10 cellular contexts compared by ENCODE assay signal in genomic region chr20:56412473-56412790, GRCh38. TPM values are rescaled to one million over a fixed set of nuclear protein-coding genes. Genes with fewer than 3 reads are reported as not detected.
A peak's percentile ranks its signal among the peaks of the same experiment; 100 is the strongest.
DNase-seq lines count a peak whose midpoint lies in the region; ATAC-seq and TF ChIP-seq lines count a peak whose summit lies in the region.
"Had no signal": no experiment of that assay in that cellular context is flagged by ENCODE, and none has a peak within 500 bp of the region (broad histone marks: within the 10 kb centered on the region; RNA-seq: fewer than 3 reads in every experiment).

No MANE protein-coding gene starts in this region.

- H3K36me3 Mint-ChIP-seq in CD8-positive, alpha-beta memory T cell: peaks cover 0 to 34% (median 13%) of the 10 kb centered on the region in 3 donors

- no peak for TF ChIP-seq CTCF in WI38 (IDR thresholded peaks at IDR 0.05; ENCODE audit: low read depth, low read length)
- TF ChIP-seq CTCF in epithelial cell of proximal tubule (conservative IDR thresholded peaks at IDR 0.05; ENCODE audit: low read depth, low read length): no peak

- ATAC-seq in HG03457 (IDR thresholded peaks at IDR 0.05; ENCODE audit: unreplicated experiment): no peak

- peak overlapping the region; percentile 83 for H3K4me3 ChIP-seq in CD8-positive, alpha-beta memory T cell (ENCODE audit: low read length)
- H3K4me3 ChIP-seq in WI38 (ENCODE audit: low read depth, low read length) (peak overlapping the region; percentile 57), epithelial cell of proximal tubule (ENCODE audit: low read depth, low read length) (peak overlapping the region; percentile 41), rectal smooth muscle tissue (ENCODE audit: low read length) (peak overlapping the region; percentile 49)
- H3K4me3 ChIP-seq: SJCRH30 had no signal

- no peaks in the 10 kb centered on the region for H3K9me3 ChIP-seq in CD8-positive, alpha-beta memory T cell (ENCODE audit: low read length)
- H3K9me3 ChIP-seq: SJCRH30 had no signal

- peak overlapping the region; percentile 69 for H3K27ac ChIP-seq in CD8-positive, alpha-beta memory T cell (ENCODE audit: low read depth, low read length)
- no peak overlapping the region for H3K27ac ChIP-seq in rectal smooth muscle tissue (ENCODE audit: low read depth, low read length)
- H3K27ac ChIP-seq: SJCRH30 had no signal

- H3K4me3 Mint-ChIP-seq in CD8-positive, alpha-beta memory T cell: peak overlapping the region; percentile 90 to 96 (median 93)

- H3K9ac ChIP-seq in rectal smooth muscle tissue (ENCODE audit: low read length): no peak overlapping the region

- CTCF ChIA-PET in CD8-positive, alpha-beta memory T cell (lab: Charles Lee): interaction anchor here (1.1 to 2.3 kb wide), 6 partner anchors 9 to 51 kb away, joined by 3 to 11 read pairs (median 4); no protein-coding TSS in a partner anchor

- peaks cover 50 to 62% (median 56%) of the 10 kb centered on the region in 3 donors for H3K4me1 Mint-ChIP-seq in CD8-positive, alpha-beta memory T cell

- H3K27me3 Mint-ChIP-seq in CD8-positive, alpha-beta memory T cell: no peaks in the 10 kb centered on the region

- POLR2A ChIA-PET in CD8-positive, alpha-beta memory T cell (lab: Charles Lee): interaction anchor here (0.6 to 1.5 kb wide), 5 partner anchors 10 to 52 kb away, joined by 3 to 5 read pairs (median 4); partner anchors contain the start of genes AURKA and CSTF1

- peaks cover 61% of the 10 kb centered on the region for H3K4me1 ChIP-seq in CD8-positive, alpha-beta memory T cell (ENCODE audit: insufficient read depth, low read length)
- H3K4me1 ChIP-seq in rectal smooth muscle tissue (ENCODE audit: control insufficient read depth, insufficient read depth, low read length): no peaks in the 10 kb centered on the region
- H3K4me1 ChIP-seq: SJCRH30 had no signal

- no peaks in the 10 kb centered on the region for H3K9me3 Mint-ChIP-seq in CD8-positive, alpha-beta memory T cell

- H3K27me3 ChIP-seq in CD8-positive, alpha-beta memory T cell (ENCODE audit: insufficient read depth, low read length, poor library complexity, severe bottlenecking): no peaks in the 10 kb centered on the region
- no peaks in the 10 kb centered on the region for H3K27me3 ChIP-seq in rectal smooth muscle tissue (ENCODE audit: control insufficient read depth, insufficient read depth, low read length)
- H3K27me3 ChIP-seq: SJCRH30 had no signal

- DNase-seq in CD8-positive, alpha-beta memory T cell: no peak
- no peak for DNase-seq in epithelial cell of proximal tubule (ENCODE audit: low read depth)
- DNase-seq in epidermal melanocyte (ENCODE audit: insufficient read length, low spot score): no peak
- no peak for DNase-seq in AG08395 (ENCODE audit: low spot score)
- no peak for DNase-seq in NCI-H1694 treated with DMSO at 0.1 percent for 48 hours (lab: John Stamatoyannopoulos, UW)
- DNase-seq: SJCRH30; stimulated activated CD4-positive, alpha-beta T cell treated with anti-CD3 and anti-CD28 coated beads, Interleukin-2, amount 100 ng/mL, for 48 hours had no signal

- H3K36me3 ChIP-seq in CD8-positive, alpha-beta memory T cell (ENCODE audit: insufficient read depth, low read length): no peaks in the 10 kb centered on the region
- peaks cover 3% of the 10 kb centered on the region for H3K36me3 ChIP-seq in rectal smooth muscle tissue (ENCODE audit: control insufficient read depth, insufficient read depth, low read length)

- peak overlapping the region; percentile 91 to 99 (median 98) for H3K27ac Mint-ChIP-seq in CD8-positive, alpha-beta memory T cell

RNA-seq across cellular contexts. Expression of gene CASS4, which starts 0.4 kb away (rescaled TPM):
- total RNA-seq in CD8-positive, alpha-beta memory T cell: 1 to 10 TPM; 3.7 TPM
- polyA plus RNA-seq in CD8-positive, alpha-beta memory T cell: 5.6 TPM
- under 0.01 and 0.14 TPM in 2 replicates for total RNA-seq in epithelial cell of proximal tubule

RNA-seq across cellular contexts. Expression of gene CSTF1, which starts 20.0 kb away (rescaled TPM):
- total RNA-seq in CD8-positive, alpha-beta memory T cell: 10 to 100 TPM; 54.2 to 54.7 TPM
- 37.0 TPM for polyA plus RNA-seq in CD8-positive, alpha-beta memory T cell
- 21.6 and 39.4 TPM in 2 replicates for total RNA-seq in epithelial cell of proximal tubule

RNA-seq across cellular contexts. Expression of gene AURKA, which starts 20.4 kb away (rescaled TPM):
- 10 to 100 TPM; 49.2 to 50.8 TPM for total RNA-seq in CD8-positive, alpha-beta memory T cell
- 1.7 TPM for polyA plus RNA-seq in CD8-positive, alpha-beta memory T cell
- 83.9 and 116 TPM in 2 replicates for total RNA-seq in epithelial cell of proximal tubule

RNA-seq across cellular contexts. Expression of gene FAM210B, which starts 53.7 kb away (rescaled TPM):
- total RNA-seq in CD8-positive, alpha-beta memory T cell: 1 to 10 TPM; 6.3 to 6.7 TPM
- 31.8 TPM for polyA plus RNA-seq in CD8-positive, alpha-beta memory T cell
- 27.1 and 27.2 TPM in 2 replicates for total RNA-seq in epithelial cell of proximal tubule

RNA-seq across cellular contexts. Expression of gene RTF2, which starts 56.0 kb away (rescaled TPM):
- 10 to 100 TPM; 82.5 to 85.1 TPM for total RNA-seq in CD8-positive, alpha-beta memory T cell
- 121 TPM for polyA plus RNA-seq in CD8-positive, alpha-beta memory T cell
- 50.0 and 58.5 TPM in 2 replicates for total RNA-seq in epithelial cell of proximal tubule
